Comparison of ENCODE assay signal across 9 cellular contexts in genomic region chr2:233422050-233422639, GRCh38.
DNase-seq lines count a peak whose midpoint lies in the region; ATAC-seq, FAIRE-seq and TF ChIP-seq lines count a peak whose summit lies in the region.
"Had no signal": no experiment of that assay in that cellular context is flagged by ENCODE, and none has a peak within 500 bp of the region (broad histone marks: within the 10 kb centered on the region; RNA-seq: fewer than 3 reads in every experiment).

No MANE protein-coding gene starts in this region.

- no peaks in the 10 kb centered on the region for H3K9me2 ChIP-seq in MM.1S (replicated peaks; ENCODE audit: insufficient read depth, low read length)

- H3K4me2 ChIP-seq in MM.1S (ENCODE audit: low read depth, low read length) = no peak overlapping the region
- H3K4me2 ChIP-seq: KMS-11 had no signal

- H2AFZ ChIP-seq in MM.1S (ENCODE audit: low read length) = no peak overlapping the region

- H3K9me3 Mint-ChIP-seq in activated T-cell treated with anti-CD3 and anti-CD28 coated beads, Interleukin-2, amount 50 U/mL, for 4 hours = peaks cover 7% of the 10 kb centered on the region

- ATAC-seq in GM21723 (IDR thresholded peaks at IDR 0.05; ENCODE audit: unreplicated experiment) = peak; percentile 57
- ATAC-seq in activated T-cell treated with anti-CD3 and anti-CD28 coated beads, Interleukin-2, amount 50 U/mL, for 4 hours = peak; percentile 38 to 42

- 13 to 49% methylated on average over 13 of the region's 13 CpGs for WGBS in sigmoid colon, 2 donors

- H3K27me3 ChIP-seq in mucosa of stomach (ENCODE audit: control insufficient read depth, insufficient read depth, low read length) (no peaks in the 10 kb centered on the region), MM.1S (replicated peaks; ENCODE audit: insufficient read depth, low read length) (no peaks in the 10 kb centered on the region), sigmoid colon (no peaks in the 10 kb centered on the region)

- intact Hi-C loops in sigmoid colon (cut with DNase I) = no loop called here

- no peak for TF ChIP-seq EP300 in sigmoid colon (IDR thresholded peaks at IDR 0.05)

- peak overlapping the region; percentile 70 for H3K9ac ChIP-seq in mucosa of stomach (ENCODE audit: low read length)
- no peak overlapping the region for H3K9ac ChIP-seq in MM.1S (ENCODE audit: low read length)
- H3K9ac ChIP-seq: KMS-11 had no signal

- no peak overlapping the region for H3K27ac ChIP-seq in MM.1S (ENCODE audit: low read length)
- no peak overlapping the region for H3K27ac ChIP-seq in sigmoid colon
- H3K27ac ChIP-seq: KMS-11 had no signal

- H3K4me3 ChIP-seq in mucosa of stomach (ENCODE audit: low read length) = no peak overlapping the region
- no peak overlapping the region for H3K4me3 ChIP-seq in MM.1S (ENCODE audit: low read length)
- no peak overlapping the region for H3K4me3 ChIP-seq in sigmoid colon

- H3K4me1 ChIP-seq in mucosa of stomach (ENCODE audit: control insufficient read depth, insufficient read depth, low read length) = peaks cover 80% of the 10 kb centered on the region
- H3K4me1 ChIP-seq in MM.1S (ENCODE audit: low read length) = peaks cover 24% of the 10 kb centered on the region
- H3K4me1 ChIP-seq in sigmoid colon = peaks cover 0 to 39% (median 24%) of the 10 kb centered on the region in 4 donors

- no peak for TF ChIP-seq POLR2A in GM12891 (IDR thresholded peaks at IDR 0.05; ENCODE audit: low read depth, low read length)
- TF ChIP-seq POLR2A in sigmoid colon (IDR thresholded peaks at IDR 0.05) = no peak

- H3K79me2 ChIP-seq in MM.1S (ENCODE audit: low read length) = peaks cover 77% of the 10 kb centered on the region

- TF ChIP-seq CTCF in MM.1S (IDR thresholded peaks at IDR 0.05; ENCODE audit: low read length) = no peak
- TF ChIP-seq CTCF in sigmoid colon (IDR thresholded peaks at IDR 0.05) = no peak

- DNase-seq in GM12891 (ENCODE audit: insufficient read length, low spot score) (peak; percentile 62), NAMALWA (ENCODE audit: low spot score) (peak; percentile 34), MM.1S (no peak), ACHN (no peak), sigmoid colon (no peak)
- DNase-seq in activated T-cell treated with anti-CD3 and anti-CD28 coated beads, Interleukin-2, amount 50 U/mL, for 4 hours = peak; percentile 44

- in situ Hi-C loops in ACHN (cut with HindIII; ENCODE audit: low pct_ligation_motif_present, low pct_unique_long_range_greater_than_20kb, low sequenced_read_pairs) = no loop called here

- peak; percentile 97 for FAIRE-seq in GM12891 (lab: Jason Lieb, UNC)

- H3K4me3 Mint-ChIP-seq in activated T-cell treated with anti-CD3 and anti-CD28 coated beads, Interleukin-2, amount 50 U/mL, for 4 hours = peak overlapping the region; percentile 67

- H3K36me3 Mint-ChIP-seq in activated T-cell treated with anti-CD3 and anti-CD28 coated beads, Interleukin-2, amount 50 U/mL, for 4 hours (ENCODE audit: insufficient read depth) = peaks cover 21% of the 10 kb centered on the region

- no peaks in the 10 kb centered on the region for H3K9me3 ChIP-seq in mucosa of stomach (ENCODE audit: control insufficient read depth, low read length)
- no peaks in the 10 kb centered on the region for H3K9me3 ChIP-seq in MM.1S (replicated peaks; ENCODE audit: insufficient read depth, low read length)
- no peaks in the 10 kb centered on the region for H3K9me3 ChIP-seq in sigmoid colon

- H3K27me3 Mint-ChIP-seq in activated T-cell treated with anti-CD3 and anti-CD28 coated beads, Interleukin-2, amount 50 U/mL, for 4 hours (ENCODE audit: low read depth) = no peaks in the 10 kb centered on the region

- peaks cover 22% of the 10 kb centered on the region for H3F3A ChIP-seq in MM.1S (ENCODE audit: insufficient read depth, low read length)

- no peaks in the 10 kb centered on the region for H3K36me3 ChIP-seq in mucosa of stomach (ENCODE audit: control insufficient read depth, insufficient read depth, low read length)
- H3K36me3 ChIP-seq in MM.1S (replicated peaks; ENCODE audit: insufficient read depth, low read length) = no peaks in the 10 kb centered on the region
- H3K36me3 ChIP-seq in sigmoid colon = no peaks in the 10 kb centered on the region

- H3K4me1 Mint-ChIP-seq in activated T-cell treated with anti-CD3 and anti-CD28 coated beads, Interleukin-2, amount 50 U/mL, for 4 hours (ENCODE audit: low read depth) = peaks cover 95% of the 10 kb centered on the region

- no peaks in the 10 kb centered on the region for H4K20me1 ChIP-seq in MM.1S (ENCODE audit: insufficient read depth, low read length)

TF ChIP-seq in GM12891, 5 proteins besides CTCF, POLR2A, EP300 and RAD21:
- no peak for TF ChIP-seq POLR2AphosphoS5 (IDR thresholded peaks at IDR 0.05; ENCODE audit: low read depth, low read length)
- TF ChIP-seq POU2F2 (IDR thresholded peaks at IDR 0.05; ENCODE audit: low read depth, low read length) = no peak

Comparison
In these comparisons a context has a peak if more than half of its experiments do, and no peak if none do; other contexts are left out.
1. DNase-seq: peak in GM12891 (single experiment), NAMALWA (single experiment) and activated T-cell treated with anti-CD3 and anti-CD28 coated beads, Interleukin-2, amount 50 U/mL, for 4 hours (single experiment); none in MM.1S (single experiment), ACHN (single experiment) and sigmoid colon (single experiment).